In the genomic region with DNA sequence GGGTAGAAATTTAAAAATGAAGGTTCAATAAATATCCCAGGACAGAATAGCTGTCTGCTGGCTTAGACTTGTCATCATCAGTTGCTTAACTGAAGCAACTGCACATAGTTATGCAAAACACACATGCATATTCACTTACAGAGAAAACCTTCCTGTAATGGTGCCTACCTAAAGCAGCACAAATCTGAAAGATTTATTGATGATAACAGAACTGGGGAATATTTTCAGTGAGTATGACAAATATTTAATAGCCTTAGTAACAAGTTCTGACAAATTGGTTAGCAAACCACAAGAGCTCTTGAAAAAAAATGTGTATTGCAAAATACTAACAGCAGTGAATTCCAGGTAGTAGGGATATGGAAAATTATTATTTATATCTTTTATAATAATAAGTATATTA, we compare ENCODE assay signal across 23 cellular contexts.
DNase-seq lines count a peak whose midpoint lies in the region; TF ChIP-seq lines count a peak whose summit lies in the region.
"Had no signal": no experiment of that assay in that cellular context is flagged by ENCODE, and none has a peak within 500 bp of the region (broad histone marks: within the 10 kb centered on the region; RNA-seq: fewer than 3 reads in every experiment).

No MANE protein-coding gene starts in this region.

- no peak for TF ChIP-seq CTCF in fibroblast of mammary gland (conservative IDR thresholded peaks at IDR 0.05; ENCODE audit: control insufficient read depth, insufficient read depth, low read depth, low read length)

- H3K4me3 ChIP-seq in fibroblast of mammary gland (ENCODE audit: control insufficient read depth, low read depth, low read length): no peak overlapping the region
- H3K4me3 ChIP-seq: BLaER1, GM23338, HAP-1, MG63, SK-N-MC had no signal

- DNase-seq in EL (peak; percentile 25), HS-5 (ENCODE audit: low read depth) (peak; percentile 5), amniotic epithelial cell (ENCODE audit: low read depth) (peak; percentile 55), fibroblast of mammary gland (ENCODE audit: low read depth) (peak; percentile 11), HK-2 (ENCODE audit: unreplicated experiment) (no peak), T-helper 1 cell (no peak), HT-29 (ENCODE audit: low spot score) (no peak)
- DNase-seq in activated naive CD4-positive, alpha-beta T cell (lab: John Stamatoyannopoulos, UW): no peak
- DNase-seq: Caco-2; CD4-positive, alpha-beta memory T cell; DMS 273 treated with DMSO at 0.1 percent for 48 hours; DMS79 treated with DMSO at 0.1 percent for 48 hours; MG63; NCI-H1417 treated with DMSO at 0.1 percent for 48 hours; NCI-H187; NCI-H2107; NCI-H446 treated with DMSO at 0.1 percent for 48 hours; NCI-H526 treated with DMSO at 0.1 percent for 48 hours; SHP77 treated with DMSO at 0.1 percent for 48 hours had no signal

Comparison
In these comparisons a context has a peak if more than half of its experiments do, and no peak if none do; other contexts are left out.
1. DNase-seq: peak in EL (single experiment), HS-5 (single experiment), amniotic epithelial cell (single experiment) and fibroblast of mammary gland (single experiment); none in HK-2 (single experiment), T-helper 1 cell (0 of 5), activated naive CD4-positive, alpha-beta T cell (0 of 4) and HT-29 (single experiment).